ENCODE assay signal across 8 cellular contexts in the genomic region with DNA sequence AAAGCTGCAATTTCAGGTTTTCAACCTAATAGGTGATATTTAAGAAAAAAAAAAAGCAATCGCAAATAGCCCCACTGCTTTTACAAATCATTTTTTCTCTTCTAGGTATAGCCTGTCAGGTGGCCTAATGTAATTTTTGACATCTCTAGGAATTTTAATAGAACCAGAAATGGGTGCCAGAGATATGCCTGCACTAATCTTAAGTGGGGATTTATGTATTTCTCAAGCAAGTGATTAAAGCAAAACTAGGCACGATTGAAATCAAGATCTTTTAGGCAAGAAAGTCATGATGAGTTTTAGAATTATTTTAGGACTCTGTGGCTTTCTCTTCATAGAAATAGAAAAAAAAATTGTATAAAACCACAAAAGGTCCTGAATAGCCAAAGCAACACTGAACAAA. TPM values are rescaled to one million over a fixed set of nuclear protein-coding genes. Genes with fewer than 3 reads are reported as not detected.
DNase-seq lines count a peak whose midpoint lies in the region; ATAC-seq and TF ChIP-seq lines count a peak whose summit lies in the region.

No MANE protein-coding gene starts in this region.

- H3K9me3 Mint-ChIP-seq in CD4-positive, alpha-beta T cell, result no peaks in the 10 kb centered on the region

- H3K27me3 Mint-ChIP-seq in CD4-positive, alpha-beta T cell, result no peaks in the 10 kb centered on the region

- intact Hi-C loops in CD4-positive, alpha-beta T cell (cut with DNase I, micrococcal nuclease), result loop anchor here (1.0 to 10.0 kb wide), 7 partner anchors 568 to 1836 kb away; partner anchors contain the start of genes BRIX1 (in 1 of the 2), GOLPH3 (in 1 of the 2), RAD1 (in 1 of the 2) and TARS1 (in 1 of the 2)
- intact Hi-C loops in breast epithelium (cut with DNase I; ENCODE audit: low total_unique reads), result no loop called here

- peaks cover 22% of the 10 kb centered on the region for H3K36me3 Mint-ChIP-seq in CD4-positive, alpha-beta T cell (ENCODE audit: low read depth)

- H3K4me1 ChIP-seq in breast epithelium, result no peaks in the 10 kb centered on the region

- no peaks in the 10 kb centered on the region for H3K27me3 ChIP-seq in CD4-positive, alpha-beta T cell (ENCODE audit: control insufficient read depth, insufficient read depth, low read length)
- H3K27me3 ChIP-seq in breast epithelium, result no peaks in the 10 kb centered on the region

- no peak for TF ChIP-seq POLR2A in breast epithelium (IDR thresholded peaks at IDR 0.05)

- DNase-seq in CD4-positive, alpha-beta T cell, result no peak
- DNase-seq in LNCaP clone FGC (ENCODE audit: low read depth), result no peak
- no peak for DNase-seq in breast epithelium (ENCODE audit: low spot score in 2 of 2)
- peak; percentile 18 for DNase-seq in myocyte (ENCODE audit: low read depth)
- no peak for DNase-seq in SW480 (ENCODE audit: low spot score)
- no peak for DNase-seq in cerebellar nuclear complex (lab: John Stamatoyannopoulos, UW)
- DNase-seq in AG08396 (ENCODE audit: low spot score), result no peak

- no peak for TF ChIP-seq CTCF in CD4-positive, alpha-beta T cell (IDR thresholded peaks at IDR 0.05)
- TF ChIP-seq CTCF in LNCaP clone FGC (IDR thresholded peaks at IDR 0.05; ENCODE audit: control insufficient read depth, extremely low read depth, insufficient read depth) (no peak), breast epithelium (IDR thresholded peaks at IDR 0.05) (no peak)

- POLR2A ChIA-PET in CD4-positive, alpha-beta T cell (lab: Charles Lee), result interaction anchor here (0.9 to 2.3 kb wide), 8 partner anchors 8 to 921 kb away, joined by 3 to 18 read pairs (median 5); partner anchors contain the start of genes BRIX1, DNAJC21 and RAD1

- H3K36me3 ChIP-seq in breast epithelium, result no peaks in the 10 kb centered on the region

- H3K9me3 ChIP-seq in CD4-positive, alpha-beta T cell (ENCODE audit: control insufficient read depth, low read length), result no peaks in the 10 kb centered on the region
- no peaks in the 10 kb centered on the region for H3K9me3 ChIP-seq in breast epithelium

- peak overlapping the region; percentile 67 for H3K4me3 ChIP-seq in LNCaP clone FGC (ENCODE audit: low read depth, low read length)
- peak overlapping the region; percentile 70 to 74 (median 74) for H3K4me3 ChIP-seq in breast epithelium

- H3K4me1 Mint-ChIP-seq in CD4-positive, alpha-beta T cell (ENCODE audit: low read depth), result peaks cover 41% of the 10 kb centered on the region

- CTCF ChIA-PET in CD4-positive, alpha-beta T cell (lab: Charles Lee), result no interaction called here

- ATAC-seq in CD4-positive, alpha-beta T cell (ENCODE audit: poor library complexity), result no peak
- ATAC-seq in HG03442 (IDR thresholded peaks at IDR 0.05; ENCODE audit: unreplicated experiment), result no peak

- peak overlapping the region; percentile 95 for H3K27ac Mint-ChIP-seq in CD4-positive, alpha-beta T cell

- H3K27ac ChIP-seq in CD4-positive, alpha-beta T cell (ENCODE audit: low read depth, low read length), result peak overlapping the region; percentile 81
- peak overlapping the region; percentile 76 to 84 for H3K27ac ChIP-seq in breast epithelium

- H3K4me3 Mint-ChIP-seq in CD4-positive, alpha-beta T cell, result peak overlapping the region; percentile 96

RNA-seq across cellular contexts. Expression of gene AMACR, which starts 0.9 kb away (rescaled TPM):
- 1 to 10 TPM; 1.3 to 1.4 TPM for total RNA-seq in CD4-positive, alpha-beta T cell
- total RNA-seq in breast epithelium, result 10 to 100 TPM in 2 of 3 donors, 1 to 10 TPM in 1; 8.2 to 14.4 (median 13.8) TPM
- 9.2 and 45.7 TPM in 2 replicates for total RNA-seq in myocyte
- 19.8 TPM for polyA plus RNA-seq in myocyte (2012)

RNA-seq across cellular contexts. Expression of gene SLC45A2, which starts 24.2 kb away (rescaled TPM):
- not detected for total RNA-seq in CD4-positive, alpha-beta T cell
- not detected for total RNA-seq in breast epithelium
- 0.05 and 0.37 TPM in 2 replicates for total RNA-seq in myocyte
- polyA plus RNA-seq in myocyte (2012), result 0.81 TPM

RNA-seq across cellular contexts. Expression of gene C1QTNF3, which starts 34.3 kb away (rescaled TPM):
- 1 to 10 TPM; 2.9 to 3.2 TPM for total RNA-seq in CD4-positive, alpha-beta T cell
- 10 to 100 TPM in 2 of 3 donors, 1 to 10 TPM in 1; 4.0 to 28.8 (median 22.2) TPM for total RNA-seq in breast epithelium
- 1.8 and 3.0 TPM in 2 replicates for total RNA-seq in myocyte
- polyA plus RNA-seq in myocyte (2012), result 1.6 TPM
